Comparison of ENCODE assay signal across 24 cellular contexts in genomic region chr9:72656021-72656420, GRCh38.
"Had no signal": no experiment of that assay in that cellular context is flagged by ENCODE, and none has a peak within 500 bp of the region (broad histone marks: within the 10 kb centered on the region; RNA-seq: fewer than 3 reads in every experiment).

No MANE protein-coding gene starts in this region.

- H3K9me3 Mint-ChIP-seq: IgD-negative memory B cell had no signal

- H3K4me1 ChIP-seq: SJCRH30 had no signal

- H3K36me3 Mint-ChIP-seq: IgD-negative memory B cell had no signal

- ATAC-seq: K562, Panc1, PC-3, Right ventricle myocardium inferior, SK-N-SH treated with all-trans-retinoic acid at 6 μM for 48 hours had no signal

- H3K4me3 Mint-ChIP-seq: IgD-negative memory B cell had no signal

- H3K27ac Mint-ChIP-seq: IgD-negative memory B cell had no signal

- H3K27ac ChIP-seq: HL-60, KMS-11, SJCRH30 had no signal

- DNase-seq: Kasumi-1, MV-4-11, NCI-H1048, NCI-H1105, NCI-H1417, NCI-H1436 treated with DMSO at 0.1 percent for 48 hours, NCI-H1694, NCI-H187 treated with DMSO at 0.1 percent for 48 hours, NCI-H2081, NCI-H2107, NCI-H2227 treated with DMSO at 0.1 percent for 48 hours, NCI-H524 treated with DMSO at 0.1 percent for 48 hours, NCI-H69, NCI-H774, PC-3, SHP77 treated with DMSO at 0.1 percent for 48 hours, SJCRH30 had no signal

- H3K4me3 ChIP-seq: K562, SJCRH30 had no signal

- H3K4me1 Mint-ChIP-seq: IgD-negative memory B cell had no signal

- H3K9me3 ChIP-seq: SJCRH30 had no signal

- H3K36me3 ChIP-seq: SJCRH30 had no signal

- H3K27me3 ChIP-seq: SJCRH30 had no signal
